ENCODE assay signal across 1 cellular context in genomic region chr13:113822266-113822665, GRCh38.
TF ChIP-seq lines count a peak whose summit lies in the region.

No MANE protein-coding gene starts in this region.

TF ChIP-seq in IMR-90, 13 proteins besides CTCF, POLR2A, EP300 and RAD21 (continued from another document):
- TF ChIP-seq ELK1 (IDR thresholded peaks at IDR 0.05; ENCODE audit: borderline replicate concordance, low read depth, low read length): no peak
- no peak for TF ChIP-seq USF2 (IDR thresholded peaks at IDR 0.05; ENCODE audit: low read depth, low read length)
- TF ChIP-seq RCOR1 (IDR thresholded peaks at IDR 0.05; ENCODE audit: insufficient replicate concordance, low read length): no peak
- TF ChIP-seq MXI1 (IDR thresholded peaks at IDR 0.05; ENCODE audit: borderline replicate concordance, low read depth, low read length): no peak
- no peak for TF ChIP-seq FOS (IDR thresholded peaks at IDR 0.05; ENCODE audit: low read depth, low read length)
- no peak for TF ChIP-seq MAFK (IDR thresholded peaks at IDR 0.05; ENCODE audit: low read depth, low read length)
- TF ChIP-seq RFX5 (IDR thresholded peaks at IDR 0.05; ENCODE audit: low read depth, low read length): no peak
- TF ChIP-seq MAZ (IDR thresholded peaks at IDR 0.05; ENCODE audit: borderline replicate concordance, low read depth, low read length): no peak
- TF ChIP-seq NFE2L2 (IDR thresholded peaks at IDR 0.05; ENCODE audit: low read depth, low read length): no peak
- TF ChIP-seq BHLHE40 (IDR thresholded peaks at IDR 0.05; ENCODE audit: low read depth, low read length): no peak
